12 cellular contexts compared by ENCODE assay signal in genomic region chr4:73456177-73457022, GRCh38. TPM values are rescaled to one million over a fixed set of nuclear protein-coding genes. Genes with fewer than 3 reads are reported as not detected.
"Had no signal": no experiment of that assay in that cellular context is flagged by ENCODE, and none has a peak within 500 bp of the region (broad histone marks: within the 10 kb centered on the region; RNA-seq: fewer than 3 reads in every experiment).

No MANE protein-coding gene starts in this region.

- FAIRE-seq: K562 had no signal

- H3K27ac Mint-ChIP-seq: HFFc6 had no signal

- H3K4me3 ChIP-seq: GM23248, HAP-1, K562 had no signal

- H3K9ac ChIP-seq: GM23248 had no signal

- H3K4me3 Mint-ChIP-seq: HFFc6 had no signal

- DNase-seq: GM23248, GOT3, H7, HFFc6, IMR-90, KG1 had no signal

- H3K36me3 ChIP-seq: HAP-1 had no signal

- H2AFZ ChIP-seq: GM23248 had no signal

- H3K27ac ChIP-seq: GM23248, HL-60 had no signal

- ATAC-seq: HCT116, K562 had no signal

- H3K9me3 Mint-ChIP-seq: HFFc6 had no signal

- H3K9me3 ChIP-seq: HAP-1 had no signal

RNA-seq across cellular contexts. Expression of gene AFP, which starts 20.4 kb away (rescaled TPM):
- total RNA-seq: GM23248 had no signal

RNA-seq across cellular contexts. Expression of gene AFM, which starts 25.1 kb away (rescaled TPM):
- total RNA-seq: GM23248, H4, H7, HFFc6, HT1080, IMR-90 had no signal
- polyA plus RNA-seq: GM23248, IMR-90 had no signal

RNA-seq across cellular contexts. Expression of gene ALB, which starts 52.3 kb away (rescaled TPM):
- total RNA-seq: GM23248, H4, HFFc6, IMR-90 had no signal
- polyA plus RNA-seq: GM23248, IMR-90 had no signal
